Comparison of ENCODE assay signal across 11 cellular contexts in genomic region chr13:24203726-24204295, GRCh38. TPM values are rescaled to one million over a fixed set of nuclear protein-coding genes. Genes with fewer than 3 reads are reported as not detected.
DNase-seq lines count a peak whose midpoint lies in the region; ATAC-seq and FAIRE-seq lines count a peak whose summit lies in the region.
"Had no signal": no experiment of that assay in that cellular context is flagged by ENCODE, and none has a peak within 500 bp of the region (broad histone marks: within the 10 kb centered on the region; RNA-seq: fewer than 3 reads in every experiment).

No MANE protein-coding gene starts in this region.

- no peaks in the 10 kb centered on the region for H3K27me3 ChIP-seq in BLaER1

- peak; percentile 56 for FAIRE-seq in GM18507 (lab: Jason Lieb, UNC)

- H3K36me3 ChIP-seq in BLaER1, result no peaks in the 10 kb centered on the region
- H3K36me3 ChIP-seq: thoracic aorta had no signal

- peak overlapping the region; percentile 79 for H3K4me2 ChIP-seq in BLaER1

- H3K27ac ChIP-seq in BLaER1 (peak overlapping the region; percentile 66), substantia nigra (ENCODE audit: low read depth, low read length, poor library complexity, severe bottlenecking) (no peak overlapping the region)
- H3K27ac ChIP-seq: thoracic aorta had no signal

- ATAC-seq in esophagus mucosa, result no peak

- DNase-seq in GM18507 (ENCODE audit: extremely low spot score, insufficient read length, low read depth) (no peak), NAMALWA (ENCODE audit: low spot score) (peak; percentile 73), iris pigment epithelial cell (ENCODE audit: low read depth) (peak; percentile 20), Ammon's horn (ENCODE audit: low spot score) (no peak), substantia nigra (lab: John Stamatoyannopoulos, UW) (no peak), NCI-H1105 treated with DMSO at 0.1 percent for 48 hours (lab: John Stamatoyannopoulos, UW) (no peak)
- DNase-seq: activated CD4-positive, alpha-beta memory T cell treated with anti-CD3 and anti-CD28 coated beads, Interleukin-2, amount 10 ng/mL, durations not matched to agents 7 days and 5 days; kidney glomerular epithelial cell had no signal

- peak overlapping the region; percentile 17; the same call in 1 of the 2 replicates for H3K9ac ChIP-seq in BLaER1

- H3K9me3 ChIP-seq in BLaER1, result no peaks in the 10 kb centered on the region
- H3K9me3 ChIP-seq: thoracic aorta had no signal

- H3K4me3 ChIP-seq in BLaER1, result peak overlapping the region; percentile 24; the same call in 1 of the 2 replicates
- H3K4me3 ChIP-seq: thoracic aorta had no signal

- H3K4me1 ChIP-seq in BLaER1, result peaks cover 45% of the 10 kb centered on the region

- no peaks in the 10 kb centered on the region for H4K20me1 ChIP-seq in BLaER1

RNA-seq across cellular contexts. Expression of gene SPATA13, which starts 43.3 kb away (rescaled TPM):
- 2.2 TPM for total RNA-seq in esophagus mucosa

Comparison
In these comparisons a context has a peak if more than half of its experiments do, and no peak if none do; other contexts are left out.
1. DNase-seq: peak in NAMALWA (single experiment) and iris pigment epithelial cell (single experiment); none in GM18507 (single experiment), Ammon's horn (single experiment), substantia nigra (0 of 49) and NCI-H1105 treated with DMSO at 0.1 percent for 48 hours (single experiment).